Comparison of ENCODE assay signal across 30 cellular contexts in genomic region chr13:43564941-43565340, GRCh38.
DNase-seq lines count a peak whose midpoint lies in the region; ATAC-seq and TF ChIP-seq lines count a peak whose summit lies in the region.
"Had no signal": no experiment of that assay in that cellular context is flagged by ENCODE, and none has a peak within 500 bp of the region (broad histone marks: within the 10 kb centered on the region; RNA-seq: fewer than 3 reads in every experiment).

No MANE protein-coding gene starts in this region.

- H3K9me2 ChIP-seq in PC-9 (ENCODE audit: insufficient read depth) = no peaks in the 10 kb centered on the region

- H3K4me1 ChIP-seq in BLaER1 = peaks cover 6% of the 10 kb centered on the region; the same call in 1 of the 2 replicates
- peaks cover 15% of the 10 kb centered on the region for H3K4me1 ChIP-seq in PC-9 (replicated peaks; ENCODE audit: insufficient read depth)
- H3K4me1 ChIP-seq: psoas muscle had no signal

- DNase-seq in GM12865 (ENCODE audit: low read depth) (peak; percentile 26), pons (ENCODE audit: low spot score) (peak; percentile 71), endothelial cell (ENCODE audit: low spot score) (no peak), PC-9 (no peak)
- DNase-seq: activated CD4-positive, alpha-beta T cell treated with anti-CD3 and anti-CD28 coated beads, Interleukin-2, amount 50 U/mL, for 48 hours; activated CD8-positive, alpha-beta memory T cell treated with anti-CD3 and anti-CD28 coated beads, Interleukin-2, amount 50 U/mL, for 4 hours; activated naive CD4-positive, alpha-beta T cell treated with anti-CD3 and anti-CD28 coated beads, Interleukin-2, amount 50 U/mL, for 16 hours; amygdala; DMS79 treated with DMSO at 0.1 percent for 48 hours; effector memory CD8-positive, alpha-beta T cell; esophagus squamous epithelium; Karpas-422; left colon; NCI-H1436 treated with DMSO at 0.1 percent for 48 hours; NCI-H2171 treated with DMSO at 0.1 percent for 48 hours; NCI-H524 treated with DMSO at 0.1 percent for 48 hours; psoas muscle; small intestine; stimulated activated CD4-positive, alpha-beta T cell treated with anti-CD3 and anti-CD28 coated beads, Interleukin-1b, Interleukin-23, amount 100 ng/mL, for 48 hours; stimulated activated CD8-positive, alpha-beta memory T cell treated with anti-CD3 and anti-CD28 coated beads, Interleukin-4, amount 100 ng/mL, for 48 hours; T-helper 1 cell; trophoblast cell had no signal

- POLR2A ChIA-PET in PC-9 (lab: Charles Lee; ENCODE audit: unreplicated experiment) = no interaction called here

- H3F3A ChIP-seq in PC-9 (ENCODE audit: insufficient read depth, low read depth) = no peaks in the 10 kb centered on the region

- peaks cover 9% of the 10 kb centered on the region for H3K4me1 Mint-ChIP-seq in endothelial cell (ENCODE audit: unreplicated experiment)
- H3K4me1 Mint-ChIP-seq: B cell, memory B cell had no signal

- H3K36me3 Mint-ChIP-seq in endothelial cell (ENCODE audit: low read depth, unreplicated experiment) = no peaks in the 10 kb centered on the region
- H3K36me3 Mint-ChIP-seq: memory B cell had no signal

- H3K4me3 Mint-ChIP-seq in endothelial cell (ENCODE audit: unreplicated experiment) = no peak overlapping the region
- H3K4me3 Mint-ChIP-seq: B cell; effector memory CD8-positive, alpha-beta T cell; memory B cell had no signal

- no peaks in the 10 kb centered on the region for H3K27me3 ChIP-seq in BLaER1
- no peaks in the 10 kb centered on the region for H3K27me3 ChIP-seq in PC-9 (ENCODE audit: insufficient read depth, low read depth)
- H3K27me3 ChIP-seq: esophagus squamous epithelium, neutrophil had no signal

- no peak overlapping the region for H3K9ac ChIP-seq in BLaER1

- BruUV-seq in PC-9 (replicated peaks; lab: Mats Ljungman, UMichigan) = no TSS peak

- H3K27ac ChIP-seq in BLaER1 = no peak overlapping the region
- peak overlapping the region; percentile 80 for H3K27ac ChIP-seq in VCaP
- no peak overlapping the region for H3K27ac ChIP-seq in PC-9
- H3K27ac ChIP-seq: esophagus squamous epithelium, neutrophil, psoas muscle, RWPE1 had no signal

- H3K79me2 ChIP-seq in PC-9 (ENCODE audit: low read depth) = no peaks in the 10 kb centered on the region

- H4K20me1 ChIP-seq in BLaER1 (no peaks in the 10 kb centered on the region), PC-9 (ENCODE audit: insufficient read depth) (no peaks in the 10 kb centered on the region)

- no peak for TF ChIP-seq CTCF in GM12865 (IDR thresholded peaks at IDR 0.05; ENCODE audit: insufficient read depth, low read depth, low read length, missing control alignments)
- TF ChIP-seq CTCF in VCaP (conservative IDR thresholded peaks at IDR 0.05) = no peak
- no peak for TF ChIP-seq CTCF in endothelial cell (IDR thresholded peaks at IDR 0.05; ENCODE audit: unreplicated experiment)
- TF ChIP-seq CTCF in PC-9 (conservative IDR thresholded peaks at IDR 0.05) = no peak

- no peak for ATAC-seq in GM21423 (IDR thresholded peaks at IDR 0.05; ENCODE audit: unreplicated experiment)
- no peak for ATAC-seq in HG02678 (IDR thresholded peaks at IDR 0.05; ENCODE audit: unreplicated experiment)
- ATAC-seq: effector memory CD8-positive, alpha-beta T cell; left colon; psoas muscle had no signal

- no peaks in the 10 kb centered on the region for H3K27me3 Mint-ChIP-seq in endothelial cell (ENCODE audit: unreplicated experiment)
- H3K27me3 Mint-ChIP-seq: memory B cell had no signal

- H3K4me2 ChIP-seq in BLaER1 (peak overlapping the region; percentile 12; the same call in 1 of the 2 replicates), PC-9 (no peak overlapping the region)

- H2AFZ ChIP-seq in PC-9 = no peak overlapping the region

- H3K36me3 ChIP-seq in BLaER1 = no peaks in the 10 kb centered on the region
- no peaks in the 10 kb centered on the region for H3K36me3 ChIP-seq in PC-9 (ENCODE audit: low read depth)
- H3K36me3 ChIP-seq: esophagus squamous epithelium, neutrophil had no signal

- H3K27ac Mint-ChIP-seq in endothelial cell (ENCODE audit: unreplicated experiment) = no peak overlapping the region
- H3K27ac Mint-ChIP-seq: B cell; effector memory CD8-positive, alpha-beta T cell; memory B cell had no signal

- intact Hi-C loops in PC-9 (cut with micrococcal nuclease; ENCODE audit: unreplicated experiment) = no loop called here

- H3K9me3 ChIP-seq in BLaER1 (no peaks in the 10 kb centered on the region), PC-9 (ENCODE audit: insufficient read depth, low read depth) (no peaks in the 10 kb centered on the region)
- H3K9me3 ChIP-seq: esophagus squamous epithelium, neutrophil, psoas muscle had no signal

- H3K4me3 ChIP-seq in BLaER1 (no peak overlapping the region), GM12865 (ENCODE audit: low read depth, low read length) (no peak overlapping the region), PC-9 (no peak overlapping the region)
- H3K4me3 ChIP-seq: esophagus squamous epithelium, psoas muscle had no signal

- no peaks in the 10 kb centered on the region for H3K9me3 Mint-ChIP-seq in endothelial cell (ENCODE audit: unreplicated experiment)
- H3K9me3 Mint-ChIP-seq: effector memory CD8-positive, alpha-beta T cell; memory B cell had no signal

- CTCF ChIA-PET in PC-9 (lab: Charles Lee) = no interaction called here

Comparison
In these comparisons a context has a peak if more than half of its experiments do, and no peak if none do; other contexts are left out.
1. DNase-seq: peak in GM12865 (single experiment) and pons (single experiment); none in endothelial cell (single experiment) and PC-9 (0 of 2).